ENCODE assay signal across 9 cellular contexts in genomic region chr2:196422361-196422760, GRCh38.
"Had no signal": no experiment of that assay in that cellular context is flagged by ENCODE, and none has a peak within 500 bp of the region (broad histone marks: within the 10 kb centered on the region; RNA-seq: fewer than 3 reads in every experiment).

No MANE protein-coding gene starts in this region.

- ATAC-seq: GM23338, HCT116, K562 had no signal

- H3K4me1 ChIP-seq: HAP-1 had no signal

- H3K4me3 ChIP-seq: GM23338, HAP-1, K562 had no signal

- H3K9me3 ChIP-seq: HAP-1 had no signal

- DNase-seq: HFFc6, IMR-90, KG1 had no signal

- FAIRE-seq: H1, H54, K562 had no signal

- H3K36me3 ChIP-seq: HAP-1 had no signal
